ENCODE assay signal across 8 cellular contexts in the genomic region with DNA sequence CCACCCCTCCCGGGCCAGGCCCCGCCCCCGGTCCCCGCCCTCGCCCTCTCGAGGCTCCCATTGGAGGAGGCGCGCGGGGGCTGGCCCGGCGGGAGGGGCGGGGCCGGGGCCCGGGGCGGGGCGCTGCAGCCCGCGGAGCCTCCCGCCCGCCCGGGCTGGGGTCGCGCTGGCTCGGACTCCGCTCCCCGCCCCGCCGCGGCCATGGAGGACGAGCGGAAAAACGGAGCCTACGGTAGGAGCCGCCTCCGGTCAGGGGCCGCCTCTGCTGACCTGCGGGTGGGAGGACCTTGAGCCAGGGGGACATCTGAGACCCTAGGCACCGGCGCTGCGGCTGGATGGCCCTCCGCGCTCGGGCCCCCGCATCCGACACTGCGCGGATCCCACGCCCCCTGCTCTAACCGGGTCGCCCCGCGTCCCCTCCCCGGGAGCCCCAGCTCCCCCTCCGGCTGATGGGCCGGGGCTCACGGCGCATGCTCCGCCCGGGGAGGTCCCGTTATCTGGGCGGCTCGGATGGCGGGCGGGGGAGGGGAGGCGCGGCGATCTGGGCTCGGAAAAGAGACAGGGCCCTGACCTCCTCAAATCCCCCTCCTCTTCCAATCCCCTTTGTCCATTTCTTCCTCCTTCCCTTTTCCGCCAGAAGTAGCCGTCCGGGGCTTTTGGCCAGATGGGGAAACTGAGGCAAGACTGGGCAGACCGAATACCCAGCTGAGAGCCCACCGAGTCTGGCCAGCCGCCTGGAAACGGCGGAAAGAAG. TPM values are rescaled to one million over a fixed set of nuclear protein-coding genes. Genes with fewer than 3 reads are reported as not detected.
A peak's percentile ranks its signal among the peaks of the same experiment; 100 is the strongest.
DNase-seq lines count a peak whose midpoint lies in the region; ATAC-seq and TF ChIP-seq lines count a peak whose summit lies in the region.

No MANE protein-coding gene starts in this region.

- intact Hi-C loops in dendritic cell treated with granulocyte-macrophage colony-stimulating factor and Interleukin-4, amounts not matched to agents 40 ng/mL and 50 ng/mL, for 4 days (cut with micrococcal nuclease), result no loop called here

- peak overlapping the region; percentile 78 for H3K4me3 Mint-ChIP-seq in dendritic cell treated with granulocyte-macrophage colony-stimulating factor and Interleukin-4, amounts not matched to agents 40 ng/mL and 50 ng/mL, for 4 days

- H3K27ac ChIP-seq in liver (ENCODE audit: low read depth in 1 of 2, low read length in 2 of 2), result peak overlapping the region; percentile 92 to 93

- peak; percentile 77 for DNase-seq in DMS53 (lab: John Stamatoyannopoulos, UW)
- no peak for DNase-seq in DMS53 treated with DMSO at 0.1 percent for 48 hours (lab: John Stamatoyannopoulos, UW; ENCODE audit: unreplicated experiment)
- peak; percentile 30 for DNase-seq in NCI-H446 treated with DMSO at 0.1 percent for 48 hours (lab: John Stamatoyannopoulos, UW)
- peak; percentile 76 to 82 for DNase-seq in activated CD4-positive, alpha-beta T cell treated with anti-CD3 and anti-CD28 coated beads, Interleukin-2, amount 50 U/mL, for 24 hours (ENCODE audit: low read depth in 1 of 2, low spot score in 1 of 2)
- peak; percentile 90 for DNase-seq in stimulated activated CD4-positive, alpha-beta T cell treated with anti-CD3 and anti-CD28 coated beads, Interleukin-4, amount 100 ng/mL, for 1 hour

- H3K36me3 ChIP-seq in liver (ENCODE audit: control insufficient read depth in 4 of 4, insufficient read depth in 3 of 4, low read depth in 1 of 4, low read length in 3 of 4), result no peaks in the 10 kb centered on the region

- H3K27me3 ChIP-seq in liver (ENCODE audit: control insufficient read depth in 4 of 4, insufficient read depth in 4 of 4, low read length in 3 of 4), result no peaks in the 10 kb centered on the region

- peak; percentile 42 for ATAC-seq in HG02973 (IDR thresholded peaks at IDR 0.05; ENCODE audit: unreplicated experiment)

- H3K4me1 ChIP-seq in liver (ENCODE audit: control insufficient read depth in 4 of 4, insufficient read depth in 4 of 4, low read length in 3 of 4), result peaks cover 0 to 8% (median 1%) of the 10 kb centered on the region in 4 donors

- peak overlapping the region; percentile 53 to 86 (median 84) for H3K4me3 ChIP-seq in liver (ENCODE audit: low read depth in 1 of 3, low read length in 3 of 3)

- H3K4me1 Mint-ChIP-seq in dendritic cell treated with granulocyte-macrophage colony-stimulating factor and Interleukin-4, amounts not matched to agents 40 ng/mL and 50 ng/mL, for 4 days (ENCODE audit: low read depth), result peaks cover 25% of the 10 kb centered on the region

- no peaks in the 10 kb centered on the region for H3K9me3 ChIP-seq in liver (ENCODE audit: control insufficient read depth in 4 of 4, low read length in 3 of 4)

- H3K9ac ChIP-seq in liver (ENCODE audit: low read depth in 1 of 2, low read length in 2 of 2), result peak overlapping the region; percentile 55 to 90

- H3K9me3 Mint-ChIP-seq in dendritic cell treated with granulocyte-macrophage colony-stimulating factor and Interleukin-4, amounts not matched to agents 40 ng/mL and 50 ng/mL, for 4 days, result no peaks in the 10 kb centered on the region

- no peak for TF ChIP-seq RAD21 in liver (IDR thresholded peaks at IDR 0.05)

- H3K36me3 Mint-ChIP-seq in dendritic cell treated with granulocyte-macrophage colony-stimulating factor and Interleukin-4, amounts not matched to agents 40 ng/mL and 50 ng/mL, for 4 days (ENCODE audit: low read depth), result no peaks in the 10 kb centered on the region

- 1% methylated on average over 76 of the region's 76 CpGs for WGBS in liver

- TF ChIP-seq CTCF in liver (IDR thresholded peaks at IDR 0.05; ENCODE audit: low read depth, low read length, missing input control), result no peak

- peaks cover 12% of the 10 kb centered on the region for H3K27me3 Mint-ChIP-seq in dendritic cell treated with granulocyte-macrophage colony-stimulating factor and Interleukin-4, amounts not matched to agents 40 ng/mL and 50 ng/mL, for 4 days

- peak overlapping the region; percentile 44 for H3K27ac Mint-ChIP-seq in dendritic cell treated with granulocyte-macrophage colony-stimulating factor and Interleukin-4, amounts not matched to agents 40 ng/mL and 50 ng/mL, for 4 days

TF ChIP-seq in liver, 16 proteins besides CTCF, POLR2A, EP300 and RAD21:
- TF ChIP-seq YY1 (IDR thresholded peaks at IDR 0.05) (peak; percentile 5), HNF4G (IDR thresholded peaks at IDR 0.05) (no peak)

RNA-seq across cellular contexts. Expression of gene AP1M2, which starts 15.4 kb away (rescaled TPM):
- total RNA-seq in liver, result 1 to 10 TPM in 1 of 2 donors, under 1 TPM in 1; 0.42 to 1.3 TPM
- polyA plus RNA-seq in liver, result under 1 TPM; 0.57 to 0.83 TPM

RNA-seq across cellular contexts. Expression of gene SLC44A2, which starts 22.8 kb away (rescaled TPM):
- total RNA-seq in liver, result 10 to 100 TPM; 13.0 to 21.6 TPM
- polyA plus RNA-seq in liver, result 10 to 100 TPM; 12.0 to 13.9 TPM

RNA-seq across cellular contexts. Expression of gene CDKN2D, which starts 33.7 kb away (rescaled TPM):
- 10 to 100 TPM in 1 of 2 donors, 1 to 10 TPM in 1; 2.7 to 86.4 TPM for total RNA-seq in liver
- 1 to 10 TPM; 1.6 to 4.4 TPM for polyA plus RNA-seq in liver

RNA-seq across cellular contexts. Expression of gene KRI1, which starts 36.7 kb away (rescaled TPM):
- 10 to 100 TPM in 1 of 2 donors, 1 to 10 TPM in 1; 7.0 to 14.1 TPM for total RNA-seq in liver
- polyA plus RNA-seq in liver, result 1 to 10 TPM; 4.6 to 7.1 TPM

RNA-seq across cellular contexts. Expression of gene ILF3, which starts 51.6 kb away (rescaled TPM):
- 10 to 100 TPM; 53.8 to 85.1 TPM for total RNA-seq in liver
- polyA plus RNA-seq in liver, result 10 to 100 TPM; 31.7 to 32.0 TPM
